22 cellular contexts compared by ENCODE assay signal in the genomic region with DNA sequence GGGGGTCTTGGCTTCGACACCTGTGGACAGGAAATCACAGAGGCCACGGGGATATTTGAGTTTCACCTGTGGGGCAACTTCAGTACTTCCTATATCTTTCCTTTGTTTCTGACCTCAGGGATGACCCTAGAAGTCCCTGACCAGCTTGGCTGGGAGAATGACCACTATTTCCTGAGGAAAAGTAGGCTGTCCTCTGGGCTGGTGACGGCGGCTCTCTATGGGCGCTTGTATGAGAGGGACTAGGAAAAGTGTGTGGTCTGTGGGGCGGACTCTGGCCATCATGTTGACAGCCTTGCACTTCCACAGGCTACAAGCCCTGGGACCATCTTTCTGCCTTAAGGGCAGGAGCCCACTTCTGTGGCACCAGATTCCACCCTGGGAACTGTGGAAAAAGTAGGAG. TPM values are rescaled to one million over a fixed set of nuclear protein-coding genes. Genes with fewer than 3 reads are reported as not detected.
DNase-seq lines count a peak whose midpoint lies in the region; ATAC-seq, FAIRE-seq and TF ChIP-seq lines count a peak whose summit lies in the region.
"Had no signal": no experiment of that assay in that cellular context is flagged by ENCODE, and none has a peak within 500 bp of the region (broad histone marks: within the 10 kb centered on the region; RNA-seq: fewer than 3 reads in every experiment).

No MANE protein-coding gene starts in this region.

- peak overlapping the region; percentile 99 for H2BK120ac ChIP-seq in IMR-90 (ENCODE audit: low read depth, low read length)

- peaks cover 5 to 23% of the 10 kb centered on the region in 2 experiments for H3K79me1 ChIP-seq in IMR-90 (ENCODE audit: low read depth in 1 of 2, low read length in 2 of 2)

- TF ChIP-seq RAD21 in IMR-90 (IDR thresholded peaks at IDR 0.05; ENCODE audit: low read length), result no peak

- H2BK5ac ChIP-seq in IMR-90 (ENCODE audit: low read depth, low read length, poor library complexity, severe bottlenecking), result peak overlapping the region; percentile 97

- peak overlapping the region; percentile 99 for H2BK20ac ChIP-seq in IMR-90 (ENCODE audit: low read depth, low read length)

- H2AK5ac ChIP-seq in IMR-90 (ENCODE audit: low read depth, low read length), result peak overlapping the region; percentile 98

- no peaks in the 10 kb centered on the region for H3K36me3 ChIP-seq in IMR-90 (ENCODE audit: control insufficient read depth, insufficient read depth, low read length)
- H3K36me3 ChIP-seq in brain microvascular endothelial cell (replicated peaks), result no peaks in the 10 kb centered on the region
- peaks cover 6 to 12% of the 10 kb centered on the region in 2 donors for H3K36me3 ChIP-seq in stomach smooth muscle (ENCODE audit: control insufficient read depth in 2 of 2, insufficient read depth in 2 of 2, low read length in 2 of 2)
- H3K36me3 ChIP-seq in MG63, result no peaks in the 10 kb centered on the region
- H3K36me3 ChIP-seq: neural progenitor cell had no signal

- H3K4me3 ChIP-seq in IMR-90 (ENCODE audit: insufficient read depth, low read depth, low read length) (no peak overlapping the region), brain microvascular endothelial cell (ENCODE audit: low read depth, low read length) (no peak overlapping the region), stomach smooth muscle (ENCODE audit: low read length in 2 of 2) (no peak overlapping the region), MG63 (no peak overlapping the region)
- H3K4me3 ChIP-seq: dorsolateral prefrontal cortex, esophagus squamous epithelium, heart right ventricle, neural progenitor cell, SK-N-MC had no signal

- no peaks in the 10 kb centered on the region for H3K9me3 ChIP-seq in IMR-90 (ENCODE audit: control insufficient read depth, insufficient read depth, low read length)
- H3K9me3 ChIP-seq in stomach smooth muscle (ENCODE audit: control insufficient read depth in 2 of 2, low read length in 2 of 2), result no peaks in the 10 kb centered on the region
- H3K9me3 ChIP-seq in MG63, result no peaks in the 10 kb centered on the region
- H3K9me3 ChIP-seq: esophagus squamous epithelium, heart right ventricle had no signal

- peak overlapping the region; percentile 96 for H2AK9ac ChIP-seq in IMR-90 (replicated peaks; ENCODE audit: low read depth, low read length, poor library complexity)

- BruUV-seq in IMR-90 (replicated peaks; lab: Mats Ljungman, UMichigan), result no TSS peak

- peak overlapping the region; percentile 94 for H3K56ac ChIP-seq in IMR-90 (ENCODE audit: extremely low read depth, insufficient read depth, low read length)

- H3K27ac ChIP-seq in IMR-90 (ENCODE audit: insufficient read depth, low read length), result peak overlapping the region; percentile 95
- H3K27ac ChIP-seq in brain microvascular endothelial cell, result peak overlapping the region; percentile 100
- H3K27ac ChIP-seq in stomach smooth muscle (ENCODE audit: low read length), result peak overlapping the region; percentile 70
- H3K27ac ChIP-seq: neural progenitor cell, SK-N-MC had no signal

- TF ChIP-seq POLR2A in IMR-90 (IDR thresholded peaks at IDR 0.05; ENCODE audit: low read depth, low read length), result no peak; the same call in 1 of the 2 replicates
- no peak for TF ChIP-seq POLR2A in H54 (IDR thresholded peaks at IDR 0.05; ENCODE audit: low read depth, low read length)

- no peak overlapping the region for H3K4me3 Mint-ChIP-seq in mesothelial cell of epicardium
- H3K4me3 Mint-ChIP-seq: B cell, neural progenitor cell had no signal

- peak overlapping the region; percentile 98 for H3K23ac ChIP-seq in IMR-90 (ENCODE audit: low read depth, low read length)

- no CpG with 5 or more reads among the region's 6 CpGs for WGBS in IMR-90 (ENCODE audit: extremely low coverage in 2 of 2, insufficient read length in 1 of 2), 2 experiments

- peak overlapping the region; percentile 99 for H3K4ac ChIP-seq in IMR-90 (ENCODE audit: low read depth, low read length)

- CTCF ChIA-PET in IMR-90 (lab: Yijun Ruan, JAX), result interaction anchor here (1.3 kb wide), 1 partner anchor 11 kb away, joined by 6 read pairs; no protein-coding TSS in a partner anchor

- POLR2A ChIA-PET in IMR-90 (lab: Charles Lee; ENCODE audit: unreplicated experiment), result interaction anchor here (1.0 kb wide), 1 partner anchor 153 kb away, joined by 3 read pairs; the partner anchor contains the start of gene ANKRD28

- peak overlapping the region; percentile 99 for H2BK15ac ChIP-seq in IMR-90 (ENCODE audit: low read depth, low read length)

- peaks cover 31% of the 10 kb centered on the region for H3K4me1 Mint-ChIP-seq in mesothelial cell of epicardium

- no peak for DNase-seq in IMR-90
- DNase-seq in brain microvascular endothelial cell, result no peak
- DNase-seq in mesothelial cell of epicardium (ENCODE audit: low spot score in 2 of 2, unreplicated experiment in 2 of 2), result no peak
- no peak for DNase-seq in H54 (ENCODE audit: insufficient read length, low spot score)
- no peak for DNase-seq in MG63
- DNase-seq: activated CD4-positive, alpha-beta T cell treated with anti-CD3 and anti-CD28 coated beads for 4 hours; activated naive CD4-positive, alpha-beta T cell treated with anti-CD3 and anti-CD28 coated beads, Interleukin-2, amount 50 U/mL, for 16 hours; dorsolateral prefrontal cortex; esophagus squamous epithelium; heart right ventricle; MV-4-11; NCI-H2029 treated with DMSO at 0.1 percent for 48 hours; NCI-H510A; stimulated activated CD4-positive, alpha-beta T cell treated with anti-CD3 and anti-CD28 coated beads, Interleukin-1b, Interleukin-23, amount 100 ng/mL, for 48 hours had no signal

- peak overlapping the region; percentile 90 for H3K27ac Mint-ChIP-seq in mesothelial cell of epicardium
- H3K27ac Mint-ChIP-seq: B cell, neural progenitor cell had no signal

- H3K9me1 ChIP-seq in IMR-90 (ENCODE audit: insufficient read depth, low read length), result peaks cover 32% of the 10 kb centered on the region

- no peaks in the 10 kb centered on the region for H3K9me3 Mint-ChIP-seq in mesothelial cell of epicardium
- H3K9me3 Mint-ChIP-seq: neural progenitor cell had no signal

- H3K4me1 ChIP-seq in IMR-90 (ENCODE audit: control insufficient read depth, insufficient read depth, low read length) (peaks cover 22% of the 10 kb centered on the region), stomach smooth muscle (ENCODE audit: control insufficient read depth, insufficient read depth, low read length) (peaks cover 25% of the 10 kb centered on the region)
- H3K4me1 ChIP-seq: neural progenitor cell had no signal

- peak overlapping the region; percentile 86 for H4K5ac ChIP-seq in IMR-90 (ENCODE audit: low read depth, low read length)

- peak overlapping the region; percentile 64 for H2AFZ ChIP-seq in IMR-90 (replicated peaks; ENCODE audit: low read length, poor library complexity)
- H2AFZ ChIP-seq: neural progenitor cell had no signal

- H3K36me3 Mint-ChIP-seq in mesothelial cell of epicardium, result peaks cover 2% of the 10 kb centered on the region

- ATAC-seq in IMR-90 (ENCODE audit: low read depth) (no peak), GM18861 (IDR thresholded peaks at IDR 0.05; ENCODE audit: unreplicated experiment) (no peak), HG02973 (IDR thresholded peaks at IDR 0.05; ENCODE audit: unreplicated experiment) (no peak)
- ATAC-seq: heart right ventricle had no signal

- FAIRE-seq in H54 (lab: Jason Lieb, UNC), result no peak
- FAIRE-seq: G401.6, islet of Langerhans had no signal

- no peaks in the 10 kb centered on the region for H3K27me3 ChIP-seq in IMR-90 (ENCODE audit: control insufficient read depth, insufficient read depth, low read length)
- H3K27me3 ChIP-seq in brain microvascular endothelial cell (replicated peaks), result no peaks in the 10 kb centered on the region
- no peaks in the 10 kb centered on the region for H3K27me3 ChIP-seq in stomach smooth muscle (ENCODE audit: control insufficient read depth in 1 of 2, insufficient read depth in 2 of 2, low read length in 2 of 2)
- H3K27me3 ChIP-seq in MG63, result no peaks in the 10 kb centered on the region
- H3K27me3 ChIP-seq: dorsolateral prefrontal cortex, esophagus squamous epithelium, heart right ventricle, neural progenitor cell had no signal

- no peaks in the 10 kb centered on the region for H3K27me3 Mint-ChIP-seq in mesothelial cell of epicardium (ENCODE audit: low read depth)
- H3K27me3 Mint-ChIP-seq: B cell had no signal

- peak overlapping the region; percentile 48; the same call in 1 of the 2 replicates for H3K4me2 ChIP-seq in IMR-90 (ENCODE audit: low read depth, low read length)
- H3K4me2 ChIP-seq: neural progenitor cell had no signal

- no peak for TF ChIP-seq CTCF in IMR-90 (conservative IDR thresholded peaks at IDR 0.05; ENCODE audit: low read depth, low read length)
- TF ChIP-seq CTCF in brain microvascular endothelial cell (IDR thresholded peaks at IDR 0.05; ENCODE audit: low read depth, low read length, missing control alignments), result no peak
- TF ChIP-seq CTCF in mesothelial cell of epicardium (IDR thresholded peaks at IDR 0.05; ENCODE audit: unreplicated experiment), result no peak

- intact Hi-C loops in IMR-90 (cut with micrococcal nuclease), result no loop called here

- H4K91ac ChIP-seq in IMR-90 (ENCODE audit: insufficient read depth, low read depth, low read length), result peak overlapping the region; percentile 95

- in situ Hi-C loops in IMR-90 (cut with MboI; ENCODE audit: low sequenced_read_pairs) (loop anchor here (10.0 to 25.0 kb wide), 3 partner anchors 160 to 592 kb away; no protein-coding TSS in a partner anchor), brain microvascular endothelial cell (cut with HindIII; ENCODE audit: low pct_ligation_motif_present, low sequenced_read_pairs) (loop anchor here (25.0 kb wide), 1 partner anchor 142 kb away; the partner anchor contains the start of gene ANKRD28)

- peak overlapping the region; percentile 97 for H4K8ac ChIP-seq in IMR-90 (ENCODE audit: low read depth in 2 of 2, low read length in 2 of 2)

- peak overlapping the region; percentile 99 for H3K14ac ChIP-seq in IMR-90 (replicated peaks; ENCODE audit: low read depth, low read length)

- peak overlapping the region; percentile 96 for H3K18ac ChIP-seq in IMR-90 (ENCODE audit: low read depth, low read length)

- dilution Hi-C loops in IMR-90 (cut with HindIII; ENCODE audit: low sequenced_read_pairs, unreplicated experiment), result no loop called here

- 0 out of 2 replicates have a peak overlapping the region, but pooled peaks have one; percentile 17 for H3K9ac ChIP-seq in IMR-90 (ENCODE audit: low read depth, low read length)
- H3K9ac ChIP-seq in stomach smooth muscle (ENCODE audit: low read length in 2 of 2), result peak overlapping the region in 1 of 2 donors; percentile 48
- H3K9ac ChIP-seq: neural progenitor cell had no signal

- H4K20me1 ChIP-seq in IMR-90 (ENCODE audit: insufficient read depth, low read length), result 0 out of 2 replicates have a peak, but pooled peaks cover 3% of the 10 kb centered on the region

RNA-seq across cellular contexts. Expression of gene BTD, which starts 43.7 kb away (rescaled TPM):
- total RNA-seq in IMR-90 (2012; rRNA removed) (14.2 and 21.1 TPM in 2 replicates), mesothelial cell of epicardium (10.7 to 12.5 TPM (median 12.3 TPM) in 3 replicates)
- polyA plus RNA-seq in IMR-90 (2012; rRNA removed), result 12.0 and 14.8 TPM in 2 replicates
- 9.0 and 13.6 TPM in 2 replicates for polyA plus RNA-seq in IMR-90 (2012; cell fraction: cytosol; rRNA removed)
- polyA plus RNA-seq in IMR-90 (2012; cell fraction: nucleus; rRNA removed; ENCODE audit: low replicate concordance), result 7.5 and 11.5 TPM in 2 replicates
- 6.8 and 11.9 TPM in 2 replicates for total RNA-seq in MG63 (2014; rRNA removed; shearing (Covaris generic); ENCODE audit: low replicate concordance)

RNA-seq across cellular contexts. Expression of gene HACL1, which starts 43.9 kb away (rescaled TPM):
- total RNA-seq in IMR-90 (2012; rRNA removed) (28.1 and 31.4 TPM in 2 replicates), mesothelial cell of epicardium (25.1 to 25.4 TPM (median 25.3 TPM) in 3 replicates)
- 9.9 and 11.1 TPM in 2 replicates for polyA plus RNA-seq in IMR-90 (2012; rRNA removed)
- polyA plus RNA-seq in IMR-90 (2012; cell fraction: cytosol; rRNA removed), result 5.4 and 7.0 TPM in 2 replicates
- polyA plus RNA-seq in IMR-90 (2012; cell fraction: nucleus; rRNA removed; ENCODE audit: low replicate concordance), result 7.2 and 16.3 TPM in 2 replicates
- total RNA-seq in MG63 (2014; rRNA removed; shearing (Covaris generic); ENCODE audit: low replicate concordance), result 0.91 and 1.9 TPM in 2 replicates
